8 cellular contexts compared by ENCODE assay signal in genomic region chr2:42360890-42361727, GRCh38. TPM values are rescaled to one million over a fixed set of nuclear protein-coding genes. Genes with fewer than 3 reads are reported as not detected.
DNase-seq lines count a peak whose midpoint lies in the region; ATAC-seq, FAIRE-seq and TF ChIP-seq lines count a peak whose summit lies in the region.

Gene COX7A2L (minus strand): TSS chr2:42361217. CDS start chr2:42361161, 56 bp downstream.

- under 1% methylated on average over 36 of the region's 61 CpGs for WGBS in mammary epithelial cell (ENCODE audit: low coverage, missing lambda C conversion rate)
- 0 to 1% (median 1%) methylated on average over 58 to 61 of the region's 61 CpGs for WGBS in small intestine, 3 donors

- H3K36me3 ChIP-seq in WERI-Rb-1, result no peaks in the 10 kb centered on the region
- H3K36me3 ChIP-seq in mammary epithelial cell (ENCODE audit: insufficient read depth, low read length), result no peaks in the 10 kb centered on the region
- no peaks in the 10 kb centered on the region for H3K36me3 ChIP-seq in iPS-20b (ENCODE audit: insufficient read depth, low read depth, low read length)
- no peaks in the 10 kb centered on the region for H3K36me3 ChIP-seq in small intestine (ENCODE audit: control insufficient read depth in 2 of 2, insufficient read depth in 2 of 2, low read length in 2 of 2)

- peak within 1 kb of the TSS; percentile 97 for H2AFZ ChIP-seq in mammary epithelial cell (ENCODE audit: low read depth, low read length)

- DNase-seq in AG04450 (ENCODE audit: low read depth, low spot score), result peak; percentile 93
- peak; percentile 97 for DNase-seq in NCI-H2227 (lab: John Stamatoyannopoulos, UW; ENCODE audit: unreplicated experiment)
- peak; percentile 99 for DNase-seq in WERI-Rb-1
- DNase-seq in mammary epithelial cell, result peak; percentile 95
- peak; percentile 98 for DNase-seq in small intestine

- peaks cover 12% of the 10 kb centered on the region for H3K27me3 ChIP-seq in AG04450 (ENCODE audit: control insufficient read depth, insufficient read depth, low read length)
- H3K27me3 ChIP-seq in WERI-Rb-1 (ENCODE audit: insufficient read depth, low read depth, severe bottlenecking), result no peaks in the 10 kb centered on the region
- no peaks in the 10 kb centered on the region for H3K27me3 ChIP-seq in mammary epithelial cell (ENCODE audit: insufficient read depth, low read length)
- no peaks in the 10 kb centered on the region for H3K27me3 ChIP-seq in iPS-20b (ENCODE audit: insufficient read depth, low read length)
- H3K27me3 ChIP-seq in small intestine (ENCODE audit: control insufficient read depth in 2 of 2, insufficient read depth in 2 of 2, low read length in 2 of 2), result no peaks in the 10 kb centered on the region

- peaks cover 50% of the 10 kb centered on the region for H3K79me2 ChIP-seq in mammary epithelial cell (ENCODE audit: insufficient read depth, low read length)

- peaks cover 4% of the 10 kb centered on the region for H3K4me1 ChIP-seq in mammary epithelial cell (ENCODE audit: insufficient read depth, low read length)
- peaks cover 12% of the 10 kb centered on the region; the same call in 1 of the 2 replicates for H3K4me1 ChIP-seq in iPS-20b (ENCODE audit: insufficient read depth, low read length)
- peaks cover 0 to 10% of the 10 kb centered on the region in 2 donors for H3K4me1 ChIP-seq in small intestine (ENCODE audit: control insufficient read depth in 2 of 2, insufficient read depth in 1 of 2, low read depth in 1 of 2, low read length in 1 of 2)

- ATAC-seq in GM18873 (IDR thresholded peaks at IDR 0.05; ENCODE audit: low FRiP score, unreplicated experiment) (peak; percentile 89), HG03139 (IDR thresholded peaks at IDR 0.05; ENCODE audit: unreplicated experiment) (peak; percentile 91)

- intact Hi-C loops in mammary epithelial cell (cut with micrococcal nuclease), result loop anchor here (1.0 to 2.0 kb wide), 4 partner anchors 18 to 265 kb away; no protein-coding TSS in a partner anchor

- H3K9ac ChIP-seq in mammary epithelial cell (ENCODE audit: insufficient read depth, low read length) (peak within 1 kb of the TSS; percentile 98), iPS-20b (ENCODE audit: low read depth, low read length) (peak within 1 kb of the TSS; percentile 94)

- peak within 1 kb of the TSS; percentile 95 for H3K4me2 ChIP-seq in mammary epithelial cell (ENCODE audit: insufficient read depth, low read depth, low read length)

- H3K27ac ChIP-seq in AG04450 (ENCODE audit: low read depth, low read length), result peak within 1 kb of the TSS; percentile 98
- H3K27ac ChIP-seq in WERI-Rb-1, result peak within 1 kb of the TSS; percentile 97
- peak within 1 kb of the TSS; percentile 94 for H3K27ac ChIP-seq in mammary epithelial cell (ENCODE audit: insufficient read depth, low read depth, low read length)
- peak within 1 kb of the TSS; percentile 81 for H3K27ac ChIP-seq in iPS-20b (ENCODE audit: low read length)
- peak within 1 kb of the TSS; percentile 85 to 96 for H3K27ac ChIP-seq in small intestine (ENCODE audit: low read depth in 1 of 2, low read length in 1 of 2)

- TF ChIP-seq CTCF in AG04450 (IDR thresholded peaks at IDR 0.05; ENCODE audit: low read depth, low read length) (peak; percentile 33; the same call in 1 of the 2 replicates), WERI-Rb-1 (IDR thresholded peaks at IDR 0.05; ENCODE audit: low read depth, low read length) (peak; percentile 53), mammary epithelial cell (conservative IDR thresholded peaks at IDR 0.05 in 1 of 2, IDR thresholded peaks at IDR 0.05 in 1 of 2; ENCODE audit: extremely low read depth in 1 of 2, insufficient read depth in 1 of 2, low read depth in 1 of 2, low read length in 2 of 2) (peak in 1 of 2 donors; percentile 48)

- CTCF ChIA-PET in AG04450 (lab: Charles Lee) (interaction anchor here (0.9 to 1.3 kb wide), 3 partner anchors 10 to 508 kb away, joined by 4 to 6 read pairs (median 5); no protein-coding TSS in a partner anchor), mammary epithelial cell (lab: Charles Lee; ENCODE audit: low non-redundant PET) (no interaction called here)

- in situ Hi-C loops in mammary epithelial cell (cut with MboI; ENCODE audit: low sequenced_read_pairs in 2 of 2), result no loop called here

- H3K4me3 ChIP-seq in AG04450 (ENCODE audit: low read depth, low read length), result peak within 1 kb of the TSS; percentile 100
- H3K4me3 ChIP-seq in WERI-Rb-1 (ENCODE audit: low read depth, low read length), result peak within 1 kb of the TSS; percentile 81
- H3K4me3 ChIP-seq in mammary epithelial cell (replicated peaks in 1 of 3; ENCODE audit: insufficient read depth in 1 of 3, low read depth in 2 of 3, low read length in 3 of 3), result peak within 1 kb of the TSS; percentile 79 to 99 (median 95)
- H3K4me3 ChIP-seq in iPS-20b (ENCODE audit: low read length), result peak within 1 kb of the TSS; percentile 94
- H3K4me3 ChIP-seq in small intestine (ENCODE audit: low read depth in 1 of 2, low read length in 2 of 2), result peak within 1 kb of the TSS; percentile 79 to 82

- dilution Hi-C loops in mammary epithelial cell (cut with HindIII; ENCODE audit: low sequenced_read_pairs), result no loop called here

- H3K9me3 ChIP-seq in AG04450 (ENCODE audit: control insufficient read depth, insufficient read depth, low read length) (peaks cover 3% of the 10 kb centered on the region; the same call in 1 of the 2 replicates), WERI-Rb-1 (ENCODE audit: severe bottlenecking) (no peaks in the 10 kb centered on the region), mammary epithelial cell (replicated peaks; ENCODE audit: insufficient read depth, low read length) (no peaks in the 10 kb centered on the region), iPS-20b (ENCODE audit: insufficient read depth, low read depth, low read length) (no peaks in the 10 kb centered on the region), small intestine (ENCODE audit: control insufficient read depth, low read depth) (no peaks in the 10 kb centered on the region)

- POLR2A ChIA-PET in AG04450 (lab: Yijun Ruan, JAX), result interaction anchor here (0.6 kb wide), 1 partner anchor 11 kb away, joined by 3 read pairs; no protein-coding TSS in a partner anchor

- no TSS peak for BruUV-seq in mammary epithelial cell (replicated peaks; lab: Mats Ljungman, UMichigan)

- no peak for FAIRE-seq in small intestine (lab: Jason Lieb, UNC)

- no peaks in the 10 kb centered on the region for H4K20me1 ChIP-seq in mammary epithelial cell (ENCODE audit: insufficient read depth, low read length)

RNA-seq across cellular contexts. Expression of gene COX7A2L, which starts in this region (rescaled TPM):
- polyA plus RNA-seq in AG04450 (2011; rRNA removed) (204 and 245 TPM in 2 replicates), mammary epithelial cell (102 TPM), small intestine (100 to 1,000 TPM; 144 to 175 (median 171) TPM)
- polyA minus RNA-seq in AG04450 (2011; rRNA and poly(A)+ RNA removed), result 79.1 and 85.7 TPM in 2 replicates
- total RNA-seq in mammary epithelial cell, result 100 to 1,000 TPM; 129 to 238 TPM
- 109 TPM for polyA minus RNA-seq in mammary epithelial cell

Comparison
In these comparisons a context has a peak if more than half of its experiments do, and no peak if none do; other contexts are left out.
1. Peak in every context shown above with its lines: DNase-seq, ATAC-seq, H3K4me3 ChIP-seq and H3K27ac ChIP-seq.